ENCODE assay signal across 1 cellular context in the genomic region with DNA sequence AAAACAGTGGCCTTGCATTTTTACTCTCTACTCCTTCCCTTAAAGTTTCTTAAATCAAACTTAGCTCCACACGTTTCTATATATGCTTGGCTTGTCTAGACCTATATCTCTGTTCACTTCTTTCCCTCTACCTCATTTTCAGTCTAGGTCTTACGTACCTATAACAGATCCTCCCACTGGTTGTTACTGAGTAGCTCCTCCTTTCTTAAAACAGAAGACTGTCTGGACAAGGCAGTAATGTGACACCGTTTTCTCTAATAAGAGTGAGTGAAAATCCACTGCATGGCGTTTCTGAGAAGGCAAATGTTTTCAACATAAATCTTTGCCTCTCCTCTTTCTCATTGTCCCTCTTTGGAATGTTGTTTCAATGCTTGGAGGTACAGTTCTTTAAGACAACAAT.
TF ChIP-seq lines count a peak whose summit lies in the region.

No MANE protein-coding gene starts in this region.

TF ChIP-seq in H1, 55 proteins besides CTCF, POLR2A, EP300 and RAD21:
- TF ChIP-seq FOSL1 (IDR thresholded peaks at IDR 0.05; ENCODE audit: insufficient read depth, low read depth, low read length): no peak
- TF ChIP-seq, protein P1, sequence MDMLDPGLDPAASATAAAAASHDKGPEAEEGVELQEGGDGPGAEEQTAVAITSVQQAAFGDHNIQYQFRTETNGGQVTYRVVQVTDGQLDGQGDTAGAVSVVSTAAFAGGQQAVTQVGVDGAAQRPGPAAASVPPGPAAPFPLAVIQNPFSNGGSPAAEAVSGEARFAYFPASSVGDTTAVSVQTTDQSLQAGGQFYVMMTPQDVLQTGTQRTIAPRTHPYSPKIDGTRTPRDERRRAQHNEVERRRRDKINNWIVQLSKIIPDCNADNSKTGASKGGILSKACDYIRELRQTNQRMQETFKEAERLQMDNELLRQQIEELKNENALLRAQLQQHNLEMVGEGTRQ (IDR thresholded peaks at IDR 0.05; ENCODE audit: low read length): no peak
- no peak for TF ChIP-seq CHD2 (IDR thresholded peaks at IDR 0.05; ENCODE audit: low read length)
- no peak for TF ChIP-seq NANOG (IDR thresholded peaks at IDR 0.05; ENCODE audit: insufficient read depth, low read depth, low read length, poor library complexity, severe bottlenecking)
- no peak for TF ChIP-seq SRF (IDR thresholded peaks at IDR 0.05; ENCODE audit: low read depth, low read length)
- no peak for TF ChIP-seq PHF8 (conservative IDR thresholded peaks at IDR 0.05; ENCODE audit: low read depth, low read length)
- no peak for TF ChIP-seq HDAC6 (IDR thresholded peaks at IDR 0.05; ENCODE audit: low read depth, low read length)
- no peak for TF ChIP-seq RXRA (IDR thresholded peaks at IDR 0.05; ENCODE audit: insufficient read depth, low read depth, low read length)
- TF ChIP-seq JUN (IDR thresholded peaks at IDR 0.05; ENCODE audit: low read depth, low read length): no peak
- TF ChIP-seq TBP (IDR thresholded peaks at IDR 0.05; ENCODE audit: low read depth, low read length): no peak
- TF ChIP-seq RBBP5 (IDR thresholded peaks at IDR 0.05; ENCODE audit: borderline replicate concordance, low read depth, low read length): no peak
- no peak for TF ChIP-seq NRF1 (IDR thresholded peaks at IDR 0.05; ENCODE audit: low read depth, low read length)
- no peak for TF ChIP-seq CREB1 (IDR thresholded peaks at IDR 0.05)
- no peak for TF ChIP-seq SIN3A (conservative IDR thresholded peaks at IDR 0.05 in 1 of 2, IDR thresholded peaks at IDR 0.05 in 1 of 2; ENCODE audit: low read depth in 1 of 2, low read length in 2 of 2)
- no peak for TF ChIP-seq KDM4A (IDR thresholded peaks at IDR 0.05; ENCODE audit: low read depth, low read length, severe bottlenecking)
- no peak for TF ChIP-seq MAFK (IDR thresholded peaks at IDR 0.05; ENCODE audit: low read depth, low read length)
- TF ChIP-seq, protein P2, sequence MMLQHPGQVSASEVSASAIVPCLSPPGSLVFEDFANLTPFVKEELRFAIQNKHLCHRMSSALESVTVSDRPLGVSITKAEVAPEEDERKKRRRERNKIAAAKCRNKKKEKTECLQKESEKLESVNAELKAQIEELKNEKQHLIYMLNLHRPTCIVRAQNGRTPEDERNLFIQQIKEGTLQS (IDR thresholded peaks at IDR 0.05; ENCODE audit: insufficient read depth, low read depth, low read length): no peak
TF ChIP-seq in H1: peak in this region for 0.
